In genomic region chr10:30348378-30348776, GRCh38 we compare ENCODE assay signal across 8 cellular contexts. TPM values are rescaled to one million over a fixed set of nuclear protein-coding genes. Genes with fewer than 3 reads are reported as not detected.
DNase-seq lines count a peak whose midpoint lies in the region; ATAC-seq and TF ChIP-seq lines count a peak whose summit lies in the region.

No MANE protein-coding gene starts in this region.

- no peak overlapping the region for H3K27ac ChIP-seq in iPS DF 6.9 (ENCODE audit: low read length)

- DNase-seq in BJ (ENCODE audit: low read depth) (no peak), T-helper 17 cell (no peak), iPS DF 6.9 (ENCODE audit: low read depth, low spot score) (no peak), GF-D8 (lab: John Stamatoyannopoulos, UW) (no peak), NCI-H774 (lab: John Stamatoyannopoulos, UW) (no peak), KBM-7 (no peak)
- DNase-seq in stimulated activated naive CD8-positive, alpha-beta T cell treated with anti-CD3 and anti-CD28 coated beads, Interleukin-15, amount 100 ng/mL, for 72 hours = no peak

- H3K27me3 ChIP-seq in BJ (ENCODE audit: control insufficient read depth, insufficient read depth, low read length) = no peaks in the 10 kb centered on the region
- H3K27me3 ChIP-seq in iPS DF 6.9 (ENCODE audit: control insufficient read depth, insufficient read depth, low read length) = no peaks in the 10 kb centered on the region

- peak; percentile 13 for ATAC-seq in GM21723 (IDR thresholded peaks at IDR 0.05; ENCODE audit: unreplicated experiment)
- peak; percentile 42 for ATAC-seq in T-helper 17 cell
- ATAC-seq in stimulated activated naive CD8-positive, alpha-beta T cell treated with anti-CD3 and anti-CD28 coated beads, Interleukin-15, amount 100 ng/mL, for 72 hours = no peak

- WGBS in iPS DF 6.9 (ENCODE audit: insufficient coverage, insufficient read length) = no CpG with 5 or more reads among the region's 9 CpGs

- no peaks in the 10 kb centered on the region for H3K27me3 Mint-ChIP-seq in T-helper 17 cell
- H3K27me3 Mint-ChIP-seq in stimulated activated naive CD8-positive, alpha-beta T cell treated with anti-CD3 and anti-CD28 coated beads, Interleukin-15, amount 100 ng/mL, for 72 hours = no peaks in the 10 kb centered on the region

- CTCF ChIA-PET in BJ (lab: Yijun Ruan, JAX) = interaction anchor here (2.1 kb wide), 1 partner anchor 11 kb away, joined by 18 read pairs; no protein-coding TSS in a partner anchor

- H3K4me3 Mint-ChIP-seq in T-helper 17 cell = peak overlapping the region; percentile 97
- H3K4me3 Mint-ChIP-seq in stimulated activated naive CD8-positive, alpha-beta T cell treated with anti-CD3 and anti-CD28 coated beads, Interleukin-15, amount 100 ng/mL, for 72 hours = peak overlapping the region; percentile 94

- H3K9me3 Mint-ChIP-seq in stimulated activated naive CD8-positive, alpha-beta T cell treated with anti-CD3 and anti-CD28 coated beads, Interleukin-15, amount 100 ng/mL, for 72 hours = no peaks in the 10 kb centered on the region

- in situ Hi-C loops in KBM-7 (cut with MboI; ENCODE audit: low pct_unique_long_range_greater_than_20kb, low sequenced_read_pairs) = no loop called here

- H3K27ac Mint-ChIP-seq in T-helper 17 cell = peak overlapping the region; percentile 96
- H3K27ac Mint-ChIP-seq in stimulated activated naive CD8-positive, alpha-beta T cell treated with anti-CD3 and anti-CD28 coated beads, Interleukin-15, amount 100 ng/mL, for 72 hours = peak overlapping the region; percentile 96 to 99

- H3K4me1 ChIP-seq in iPS DF 6.9 (ENCODE audit: control insufficient read depth, insufficient read depth, low read length) = no peaks in the 10 kb centered on the region

- H3K36me3 ChIP-seq in BJ (ENCODE audit: control insufficient read depth, insufficient read depth, low read length) = no peaks in the 10 kb centered on the region
- no peaks in the 10 kb centered on the region for H3K36me3 ChIP-seq in iPS DF 6.9 (ENCODE audit: control insufficient read depth, insufficient read depth, low read length)

- POLR2A ChIA-PET in BJ (lab: Charles Lee) = interaction anchor here (0.7 kb wide), 1 partner anchor 166 kb away, joined by 3 read pairs; no protein-coding TSS in a partner anchor

- H3K9me3 ChIP-seq in T-helper 17 cell (ENCODE audit: control insufficient read depth, low read length, poor library complexity, severe bottlenecking) (no peaks in the 10 kb centered on the region), iPS DF 6.9 (ENCODE audit: control insufficient read depth, insufficient read depth, low read length) (no peaks in the 10 kb centered on the region; the same call in 1 of the 2 replicates)

- peak overlapping the region; percentile 70 for H3K4me3 ChIP-seq in BJ (ENCODE audit: low read depth, low read length)
- peak overlapping the region; percentile 87 for H3K4me3 ChIP-seq in iPS DF 6.9 (ENCODE audit: low read length)

- no peak for TF ChIP-seq CTCF in BJ (IDR thresholded peaks at IDR 0.05; ENCODE audit: insufficient read depth, low read depth, low read length)

- H3K36me3 Mint-ChIP-seq in T-helper 17 cell (ENCODE audit: low read depth) = no peaks in the 10 kb centered on the region

- H3K4me1 Mint-ChIP-seq in T-helper 17 cell = peaks cover 43% of the 10 kb centered on the region
- H3K4me1 Mint-ChIP-seq in stimulated activated naive CD8-positive, alpha-beta T cell treated with anti-CD3 and anti-CD28 coated beads, Interleukin-15, amount 100 ng/mL, for 72 hours = peaks cover 45% of the 10 kb centered on the region

RNA-seq across cellular contexts. Expression of gene MTPAP, which starts 0.7 kb away (rescaled TPM):
- 4.4 and 7.8 TPM in 2 replicates for polyA plus RNA-seq in BJ (2011; rRNA removed)
- 3.0 and 4.8 TPM in 2 replicates for polyA minus RNA-seq in BJ (2011; rRNA and poly(A)+ RNA removed)
- total RNA-seq in T-helper 17 cell = 10 to 100 TPM; 26.3 to 35.8 TPM
